9 cellular contexts compared by ENCODE assay signal in genomic region chr22:37186997-37187522, GRCh38. TPM values are rescaled to one million over a fixed set of nuclear protein-coding genes. Genes with fewer than 3 reads are reported as not detected.
DNase-seq lines count a peak whose midpoint lies in the region; ATAC-seq and TF ChIP-seq lines count a peak whose summit lies in the region.
"Had no signal": no experiment of that assay in that cellular context is flagged by ENCODE, and none has a peak within 500 bp of the region (broad histone marks: within the 10 kb centered on the region; RNA-seq: fewer than 3 reads in every experiment).

No MANE protein-coding gene starts in this region.

- H3K36me3 ChIP-seq in ES-I3 (ENCODE audit: insufficient read depth, low read length), result no peaks in the 10 kb centered on the region

- ATAC-seq in left cardiac atrium (no peak), sciatic nerve (no peak)

- peak; percentile 34 for DNase-seq in left cardiac atrium
- DNase-seq in sciatic nerve (ENCODE audit: low spot score), result peak; percentile 53
- no peak for DNase-seq in GM19238 (ENCODE audit: insufficient read length, low spot score)
- no peak for DNase-seq in SK-N-DZ (ENCODE audit: low spot score)
- no peak for DNase-seq in cerebellar cortex (ENCODE audit: low spot score)
- DNase-seq in activated CD4-positive, alpha-beta T cell treated with anti-CD3 and anti-CD28 coated beads for 4 hours, result no peak

- H3K4me1 ChIP-seq in ES-I3 (ENCODE audit: insufficient read depth, low read length), result peaks cover 16% of the 10 kb centered on the region

- H3K9me3 ChIP-seq in ES-I3 (ENCODE audit: control insufficient read depth, insufficient read depth, low read length), result peaks cover 3% of the 10 kb centered on the region; the same call in 1 of the 2 replicates

- H3K9ac ChIP-seq in ES-I3 (ENCODE audit: low read depth, low read length), result peak overlapping the region; percentile 77; the same call in 1 of the 2 replicates

- H3K4me3 ChIP-seq in WI38 (ENCODE audit: low read depth, low read length), result peak overlapping the region; percentile 68
- H3K4me3 ChIP-seq: GM12878 had no signal

- intact Hi-C loops in left cardiac atrium (cut with DNase I), result no loop called here
- intact Hi-C loops in sciatic nerve (cut with DNase I), result no loop called here

- TF ChIP-seq CTCF in WI38 (IDR thresholded peaks at IDR 0.05; ENCODE audit: low read depth, low read length), result no peak

RNA-seq across cellular contexts. Expression of gene C1QTNF6, which starts 1.0 kb away (rescaled TPM):
- total RNA-seq in left cardiac atrium, result 1 to 10 TPM; 1.8 to 2.9 TPM
- 7.8 TPM for total RNA-seq in sciatic nerve
- polyA plus RNA-seq in SK-N-DZ (2014; cell fraction: cytosol; rRNA removed), result 1.0 and 1.8 TPM in 2 replicates
- polyA plus RNA-seq in SK-N-DZ (2014; cell fraction: nucleus; rRNA removed), result 2.6 and 4.0 TPM in 2 replicates

RNA-seq across cellular contexts. Expression of gene SSTR3, which starts 25.2 kb away (rescaled TPM):
- total RNA-seq in left cardiac atrium (not detected), sciatic nerve (not detected)
- polyA plus RNA-seq in SK-N-DZ (2014; cell fraction: cytosol; rRNA removed), result 0.05 and 0.08 TPM in 2 replicates
- 0.03 TPM in 1 of 2 replicates, not detected in the other for polyA plus RNA-seq in SK-N-DZ (2014; cell fraction: nucleus; rRNA removed)

RNA-seq across cellular contexts. Expression of gene IL2RB, which starts 37.3 kb away (rescaled TPM):
- total RNA-seq in left cardiac atrium, result 1 to 10 TPM in 1 of 2 donors, under 1 TPM in 1; 0.34 to 2.0 TPM
- total RNA-seq in sciatic nerve, result 3.7 TPM
- polyA plus RNA-seq in SK-N-DZ (2014; cell fraction: cytosol; rRNA removed), result 0.22 TPM in 1 of 2 replicates, not detected in the other
- not detected in 2 replicates for polyA plus RNA-seq in SK-N-DZ (2014; cell fraction: nucleus; rRNA removed)

RNA-seq across cellular contexts. Expression of gene RAC2, which starts 57.0 kb away (rescaled TPM):
- total RNA-seq in left cardiac atrium (10 to 100 TPM in 1 of 2 donors, 1 to 10 TPM in 1; 6.4 to 12.5 TPM), sciatic nerve (18.9 TPM)
- 0.44 and 0.71 TPM in 2 replicates for polyA plus RNA-seq in SK-N-DZ (2014; cell fraction: cytosol; rRNA removed)
- not detected in 2 replicates for polyA plus RNA-seq in SK-N-DZ (2014; cell fraction: nucleus; rRNA removed)

Comparison
In these comparisons a context has a peak if more than half of its experiments do, and no peak if none do; other contexts are left out.
1. DNase-seq: peak in left cardiac atrium (single experiment) and sciatic nerve (single experiment); none in GM19238 (single experiment), SK-N-DZ (single experiment), cerebellar cortex (single experiment) and activated CD4-positive, alpha-beta T cell treated with anti-CD3 and anti-CD28 coated beads for 4 hours (0 of 2).